Comparison of ENCODE assay signal across 1 cellular context in genomic region chr1:51618715-51619114, GRCh38.
TF ChIP-seq lines count a peak whose summit lies in the region.

No MANE protein-coding gene starts in this region.

TF ChIP-seq in K562, 482 proteins besides CTCF, POLR2A, EP300 and RAD21 (continued from another document):
- TF ChIP-seq, protein P1, sequence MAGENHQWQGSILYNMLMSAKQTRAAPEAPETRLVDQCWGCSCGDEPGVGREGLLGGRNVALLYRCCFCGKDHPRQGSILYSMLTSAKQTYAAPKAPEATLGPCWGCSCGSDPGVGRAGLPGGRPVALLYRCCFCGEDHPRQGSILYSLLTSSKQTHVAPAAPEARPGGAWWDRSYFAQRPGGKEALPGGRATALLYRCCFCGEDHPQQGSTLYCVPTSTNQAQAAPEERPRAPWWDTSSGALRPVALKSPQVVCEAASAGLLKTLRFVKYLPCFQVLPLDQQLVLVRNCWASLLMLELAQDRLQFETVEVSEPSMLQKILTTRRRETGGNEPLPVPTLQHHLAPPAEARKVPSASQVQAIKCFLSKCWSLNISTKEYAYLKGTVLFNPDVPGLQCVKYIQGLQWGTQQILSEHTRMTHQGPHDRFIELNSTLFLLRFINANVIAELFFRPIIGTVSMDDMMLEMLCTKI (IDR thresholded peaks at IDR 0.05; ENCODE audit: partially characterized antibody): no peak
- no peak for TF ChIP-seq ARHGAP35 (IDR thresholded peaks at IDR 0.05; ENCODE audit: partially characterized antibody)
- TF ChIP-seq, protein P2, sequence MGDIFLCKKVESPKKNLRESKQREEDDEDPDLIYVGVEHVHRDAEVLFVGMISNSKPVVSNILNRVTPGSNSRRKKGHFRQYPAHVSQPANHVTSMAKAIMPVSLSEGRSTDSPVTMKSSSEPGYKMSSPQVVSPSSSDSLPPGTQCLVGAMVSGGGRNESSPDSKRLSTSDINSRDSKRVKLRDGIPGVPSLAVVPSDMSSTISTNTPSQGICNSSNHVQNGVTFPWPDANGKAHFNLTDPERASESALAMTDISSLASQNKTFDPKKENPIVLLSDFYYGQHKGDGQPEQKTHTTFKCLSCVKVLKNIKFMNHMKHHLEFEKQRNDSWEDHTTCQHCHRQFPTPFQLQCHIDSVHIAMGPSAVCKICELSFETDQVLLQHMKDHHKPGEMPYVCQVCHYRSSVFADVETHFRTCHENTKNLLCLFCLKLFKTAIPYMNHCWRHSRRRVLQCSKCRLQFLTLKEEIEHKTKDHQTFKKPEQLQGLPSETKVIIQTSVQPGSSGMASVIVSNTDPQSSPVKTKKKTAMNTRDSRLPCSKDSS (IDR thresholded peaks at IDR 0.05; ENCODE audit: low read depth, partially characterized antibody): no peak
- no peak for TF ChIP-seq ZNF316 (IDR thresholded peaks at IDR 0.05)
- no peak for TF ChIP-seq NFRKB (IDR thresholded peaks at IDR 0.05; ENCODE audit: low read depth)
- TF ChIP-seq ZNF12 (CRISPR knock-in tag; IDR thresholded peaks at IDR 0.05): no peak
- no peak for TF ChIP-seq MTA1 (IDR thresholded peaks at IDR 0.05; ENCODE audit: borderline replicate concordance)
- no peak for TF ChIP-seq ZNF263 (CRISPR knock-in tag; IDR thresholded peaks at IDR 0.05; ENCODE audit: borderline replicate concordance)
- TF ChIP-seq EGR1 (conservative IDR thresholded peaks at IDR 0.05): no peak
- TF ChIP-seq U2AF2 (optimal IDR thresholded peaks at IDR 0.05; ENCODE audit: low read depth, low read length): no peak
- TF ChIP-seq PPARD (CRISPR knock-in tag; IDR thresholded peaks at IDR 0.05): no peak
- no peak for TF ChIP-seq PHF21A (IDR thresholded peaks at IDR 0.05; ENCODE audit: borderline replicate concordance, low read depth)
- no peak for TF ChIP-seq ZNF436 (CRISPR knock-in tag; IDR thresholded peaks at IDR 0.05)
